14 cellular contexts compared by ENCODE assay signal in genomic region chr20:62299666-62300236, GRCh38. TPM values are rescaled to one million over a fixed set of nuclear protein-coding genes. Genes with fewer than 3 reads are reported as not detected.
A peak's percentile ranks its signal among the peaks of the same experiment; 100 is the strongest.
DNase-seq lines count a peak whose midpoint lies in the region; TF ChIP-seq lines count a peak whose summit lies in the region.
"Had no signal": no experiment of that assay in that cellular context is flagged by ENCODE, and none has a peak within 500 bp of the region (broad histone marks: within the 10 kb centered on the region; RNA-seq: fewer than 3 reads in every experiment).

No MANE protein-coding gene starts in this region.

- H3K4me2 ChIP-seq in DOHH2 (ENCODE audit: low read length) (no peak overlapping the region), OCI-LY7 (ENCODE audit: low read length) (peak overlapping the region; percentile 37; the same call in 1 of the 2 replicates)
- H3K4me2 ChIP-seq: BLaER1 treated with 17β-estradiol and CSF1 and Interleukin-3, amounts not matched to agents 10 nM and 100 nM had no signal

- H3K79me2 ChIP-seq in DOHH2 (ENCODE audit: control insufficient read depth, low read length): peaks cover 22% of the 10 kb centered on the region
- H3K79me2 ChIP-seq in OCI-LY7 (ENCODE audit: insufficient read depth, low read depth, low read length): peaks cover 18% of the 10 kb centered on the region

- H3K27ac ChIP-seq in DOHH2 (ENCODE audit: low read depth, low read length) (no peak overlapping the region), HEK293 (ENCODE audit: extremely low read depth, low read depth, low read length) (no peak overlapping the region), OCI-LY7 (ENCODE audit: low read depth, low read length, poor library complexity, severe bottlenecking) (no peak overlapping the region)
- H3K27ac ChIP-seq: BLaER1 treated with 17β-estradiol and CSF1 and Interleukin-3, amounts not matched to agents 10 nM and 100 nM had no signal

- CTCF ChIA-PET in HEK293 (lab: Yijun Ruan, JAX): interaction anchor here (0.5 to 3.0 kb wide), 5 partner anchors 69 to 229 kb away, joined by 3 to 32 read pairs (median 3); no protein-coding TSS in a partner anchor
- CTCF ChIA-PET in OCI-LY7 (lab: Charles Lee; ENCODE audit: unreplicated experiment): no interaction called here

- H2AFZ ChIP-seq in OCI-LY7 (ENCODE audit: low read length): peak overlapping the region; percentile 36; the same call in 1 of the 2 replicates

- H3K36me3 ChIP-seq in DOHH2 (ENCODE audit: control insufficient read depth, low read length) (peaks cover 21% of the 10 kb centered on the region), HEK293 (ENCODE audit: control insufficient read depth in 2 of 2, insufficient read depth in 1 of 2, low read length in 2 of 2) (peaks cover 0 to 55% of the 10 kb centered on the region in 2 experiments; a peak in 1 of 3 replicates), OCI-LY7 (ENCODE audit: insufficient read depth, low read length) (peaks cover 16% of the 10 kb centered on the region)

- peak; percentile 14 for TF ChIP-seq CTCF in DOHH2 (IDR thresholded peaks at IDR 0.05; ENCODE audit: low read depth, low read length, poor library complexity, severe bottlenecking)
- no peak for TF ChIP-seq CTCF in HEK293 (tag by site-specific recombination; IDR thresholded peaks at IDR 0.05)
- no peak for TF ChIP-seq CTCF in OCI-LY7 (conservative IDR thresholded peaks at IDR 0.05; ENCODE audit: low read length)

- H3K27me3 ChIP-seq in DOHH2 (ENCODE audit: control insufficient read depth, low read length): no peaks in the 10 kb centered on the region
- H3K27me3 ChIP-seq: BLaER1 treated with 17β-estradiol and CSF1 and Interleukin-3, amounts not matched to agents 10 nM and 100 nM had no signal

- peaks cover 4% of the 10 kb centered on the region; the same call in 1 of the 2 replicates for H3F3A ChIP-seq in DOHH2 (ENCODE audit: control insufficient read depth, insufficient read depth)

- H3K9me3 ChIP-seq in DOHH2 (ENCODE audit: control insufficient read depth, insufficient read depth, low read length) (no peaks in the 10 kb centered on the region), HEK293 (ENCODE audit: control insufficient read depth, insufficient read depth, low read depth, low read length) (no peaks in the 10 kb centered on the region), OCI-LY7 (ENCODE audit: low read length) (no peaks in the 10 kb centered on the region)
- H3K9me3 ChIP-seq: BLaER1 treated with 17β-estradiol and CSF1 and Interleukin-3, amounts not matched to agents 10 nM and 100 nM had no signal

- peaks cover 13% of the 10 kb centered on the region for H4K20me1 ChIP-seq in DOHH2 (ENCODE audit: control insufficient read depth, insufficient read depth, low read depth, low read length)
- H4K20me1 ChIP-seq in OCI-LY7 (ENCODE audit: insufficient read depth, low read length): peaks cover 15% of the 10 kb centered on the region; the same call in 1 of the 2 replicates

- intact Hi-C loops in OCI-LY7 (cut with micrococcal nuclease; ENCODE audit: unreplicated experiment) (no loop called here), head of caudate nucleus (cut with DNase I) (no loop called here)

- DNase-seq in OCI-LY7 (ENCODE audit: low spot score) (peak; percentile 47), head of caudate nucleus (peak in 36 of 42 donors; percentile 26 to 85 (median 59)), NCI-H748 (lab: John Stamatoyannopoulos, UW; ENCODE audit: unreplicated experiment) (no peak), hippocampal formation (lab: John Stamatoyannopoulos, UW) (no peak)
- DNase-seq in activated CD4-positive, alpha-beta T cell treated with anti-CD3 and anti-CD28 coated beads for 1 hour: no peak
- DNase-seq: Calu3, DMS79 treated with DMSO at 0.1 percent for 48 hours, EL, GOT3, H7 had no signal

- no peak overlapping the region for H3K4me3 ChIP-seq in DOHH2 (ENCODE audit: low read length)
- no peak overlapping the region for H3K4me3 ChIP-seq in HEK293 (ENCODE audit: low read depth, low read length)
- H3K4me3 ChIP-seq in OCI-LY7 (ENCODE audit: low read depth, low read length, poor library complexity, severe bottlenecking): no peak overlapping the region
- H3K4me3 ChIP-seq: BLaER1 treated with 17β-estradiol and CSF1 and Interleukin-3, amounts not matched to agents 10 nM and 100 nM; GM12878 had no signal

- H3K9me2 ChIP-seq in DOHH2 (replicated peaks; ENCODE audit: control insufficient read depth, low read length): no peaks in the 10 kb centered on the region
- no peaks in the 10 kb centered on the region for H3K9me2 ChIP-seq in OCI-LY7 (ENCODE audit: insufficient read depth, low read length)

- BruUV-seq in OCI-LY7 (replicated peaks; lab: Mats Ljungman, UMichigan): no TSS peak

- POLR2A ChIA-PET in HEK293 (lab: Yijun Ruan, JAX): interaction anchor here (0.7 kb wide), 1 partner anchor 164 kb away, joined by 6 read pairs; no protein-coding TSS in a partner anchor
- POLR2A ChIA-PET in OCI-LY7 (lab: Charles Lee): interaction anchor here (0.6 kb wide), 2 partner anchors 97 to 381 kb away, joined by 3 read pairs; no protein-coding TSS in a partner anchor

- peaks cover 18% of the 10 kb centered on the region for H3K4me1 ChIP-seq in DOHH2 (ENCODE audit: control insufficient read depth, low read length)
- H3K4me1 ChIP-seq in HEK293 (ENCODE audit: control insufficient read depth, insufficient read depth, low read length): peaks cover 3% of the 10 kb centered on the region
- H3K4me1 ChIP-seq in OCI-LY7 (ENCODE audit: insufficient read depth, low read length, poor library complexity, severe bottlenecking): peaks cover 26% of the 10 kb centered on the region

TF ChIP-seq in HEK293, 187 proteins besides CTCF, POLR2A, EP300 and RAD21:
- peak; percentile 82 for TF ChIP-seq ZFHX2 (tag by site-specific recombination; conservative IDR thresholded peaks at IDR 0.05)
- peak; percentile 87 for TF ChIP-seq EGR2 (tag by site-specific recombination; IDR thresholded peaks at IDR 0.05; ENCODE audit: low read depth)
- TF ChIP-seq KLF1 (tag by site-specific recombination; IDR thresholded peaks at IDR 0.05): no peak

RNA-seq across cellular contexts. Expression of gene ADRM1, which starts 3.0 kb away (rescaled TPM):
- 123 and 128 TPM in 2 replicates for total RNA-seq in OCI-LY7 (2014; rRNA removed; shearing (Covaris generic))
- total RNA-seq in OCI-LY7 (2022): 70.7 and 87.0 TPM in 2 replicates

Comparison
In these comparisons a context has a peak if more than half of its experiments do, and no peak if none do; other contexts are left out.
1. DNase-seq: peak in OCI-LY7 (single experiment) and head of caudate nucleus (36 of 42); none in activated CD4-positive, alpha-beta T cell treated with anti-CD3 and anti-CD28 coated beads for 1 hour (single experiment), NCI-H748 (single experiment) and hippocampal formation (0 of 2).